In the genomic region with DNA sequence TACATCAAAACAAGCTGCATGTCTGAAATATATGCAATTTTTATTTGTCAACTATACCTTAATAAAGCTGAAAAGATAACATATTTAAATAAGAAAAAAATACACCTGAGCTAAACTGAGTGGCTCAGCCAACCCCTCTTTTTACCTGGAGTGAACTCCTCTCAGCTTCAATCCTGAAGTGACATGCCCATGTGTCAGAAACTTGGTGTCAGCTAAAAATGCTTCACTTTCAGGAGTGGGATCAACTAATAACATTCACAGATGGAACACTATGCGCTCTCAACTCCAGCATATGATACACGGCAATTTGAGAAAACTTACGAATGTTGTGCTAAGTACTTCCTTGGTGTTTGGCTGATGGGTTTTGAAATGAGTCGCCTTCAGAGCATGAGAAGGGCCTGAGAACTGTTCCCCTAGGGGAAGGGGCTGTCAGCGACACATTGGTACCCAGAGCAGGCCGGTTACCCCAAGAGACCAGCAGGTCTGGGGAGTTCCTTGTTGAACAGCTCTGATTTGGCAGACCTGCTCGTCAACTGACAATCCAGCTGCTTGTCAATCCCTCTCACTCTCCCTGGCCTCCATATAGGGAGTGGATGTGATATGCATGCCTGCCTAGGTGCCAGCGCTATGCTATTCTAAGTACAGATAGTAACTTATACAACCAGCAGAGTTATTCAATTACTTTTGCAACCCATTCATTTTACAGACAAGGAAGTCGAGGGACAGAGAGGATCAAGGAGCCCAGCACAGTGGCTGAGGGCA, we compare ENCODE assay signal across 35 cellular contexts.
"Had no signal": no experiment of that assay in that cellular context is flagged by ENCODE, and none has a peak within 500 bp of the region (broad histone marks: within the 10 kb centered on the region; RNA-seq: fewer than 3 reads in every experiment).

No MANE protein-coding gene starts in this region.

- H3K36me3 ChIP-seq: MG63 had no signal

- H3K4me3 ChIP-seq: MG63 had no signal

- H3K9me3 ChIP-seq: MG63 had no signal

- DNase-seq: Karpas-422, Kasumi-1, KBM-7, KG1, MG63, MM.1S, MV-4-11, NCI-H1048, NCI-H1092, NCI-H1092 treated with DMSO at 0.1 percent for 48 hours, NCI-H1105, NCI-H1105 treated with DMSO at 0.1 percent for 48 hours, NCI-H1417, NCI-H1417 treated with DMSO at 0.1 percent for 48 hours, NCI-H1436, NCI-H1436 treated with DMSO at 0.1 percent for 48 hours, NCI-H146, NCI-H1694, NCI-H1694 treated with DMSO at 0.1 percent for 48 hours, NCI-H187, NCI-H187 treated with DMSO at 0.1 percent for 48 hours, NCI-H1930, NCI-H2029, NCI-H2029 treated with DMSO at 0.1 percent for 48 hours, NCI-H2081, NCI-H2081 treated with DMSO at 0.1 percent for 48 hours, NCI-H2107, NCI-H2171, NCI-H2171 treated with DMSO at 0.1 percent for 48 hours, NCI-H2227 treated with DMSO at 0.1 percent for 48 hours, NCI-H226, NCI-H345, NCI-H446, NCI-H446 treated with DMSO at 0.1 percent for 48 hours had no signal

- H3K27ac ChIP-seq: KMS-11 had no signal
